Comparison of ENCODE assay signal across 23 cellular contexts in genomic region chr13:113267642-113268405, GRCh38. TPM values are rescaled to one million over a fixed set of nuclear protein-coding genes. Genes with fewer than 3 reads are reported as not detected.
A peak's percentile ranks its signal among the peaks of the same experiment; 100 is the strongest.
DNase-seq lines count a peak whose midpoint lies in the region; ATAC-seq, FAIRE-seq and TF ChIP-seq lines count a peak whose summit lies in the region.
"Had no signal": no experiment of that assay in that cellular context is flagged by ENCODE, and none has a peak within 500 bp of the region (broad histone marks: within the 10 kb centered on the region; RNA-seq: fewer than 3 reads in every experiment).

No MANE protein-coding gene starts in this region.

- H2BK12ac ChIP-seq in H1 (ENCODE audit: low read depth, low read length) (no peak overlapping the region; the same call in 1 of the 2 replicates), neuronal stem cell (ENCODE audit: low read length) (no peak overlapping the region)

- no peak overlapping the region for H3K27ac ChIP-seq in H1 (ENCODE audit: low read depth, low read length)
- no peak overlapping the region for H3K27ac ChIP-seq in neuronal stem cell (replicated peaks; ENCODE audit: low read length)
- H3K27ac ChIP-seq in PC-9: no peak overlapping the region
- H3K27ac ChIP-seq: ascending aorta, C4-2B, dorsolateral prefrontal cortex, heart right ventricle, Peyer's patch, stomach had no signal

- TF ChIP-seq RAD21 in H1 (IDR thresholded peaks at IDR 0.05 in 1 of 2, conservative IDR thresholded peaks at IDR 0.05 in 1 of 2; ENCODE audit: low read depth in 2 of 2, low read length in 2 of 2): no peak

- no peak overlapping the region for H4K8ac ChIP-seq in H1 (ENCODE audit: extremely low read depth, insufficient read depth, low read length)
- no peak overlapping the region for H4K8ac ChIP-seq in neuronal stem cell (ENCODE audit: low read depth, low read length)

- H3K4me1 ChIP-seq in H1 (replicated peaks in 1 of 4; ENCODE audit: control insufficient read depth in 3 of 4, insufficient read depth in 4 of 4, low read length in 3 of 4): no peaks in the 10 kb centered on the region
- no peaks in the 10 kb centered on the region for H3K4me1 ChIP-seq in neuronal stem cell (ENCODE audit: control insufficient read depth in 2 of 2, insufficient read depth in 1 of 2, low read depth in 1 of 2, low read length in 2 of 2)
- no peaks in the 10 kb centered on the region for H3K4me1 ChIP-seq in PC-9 (replicated peaks; ENCODE audit: insufficient read depth)
- H3K4me1 ChIP-seq: ascending aorta, HAP-1, Peyer's patch, stomach had no signal

- H3K23ac ChIP-seq in H1 (ENCODE audit: insufficient read length) (no peak overlapping the region), neuronal stem cell (ENCODE audit: low read depth, low read length, poor library complexity) (peak overlapping the region; percentile 37)

- H4K5ac ChIP-seq in H1 (ENCODE audit: insufficient read length, low read depth, low read length): no peak overlapping the region

- no peak overlapping the region for H3K14ac ChIP-seq in H1 (ENCODE audit: insufficient read length)
- H3K14ac ChIP-seq in neuronal stem cell (ENCODE audit: low read length): peak overlapping the region; percentile 40

- H3K9me2 ChIP-seq in PC-9 (ENCODE audit: insufficient read depth): no peaks in the 10 kb centered on the region

- CTCF ChIA-PET in H1 (lab: Charles Lee; ENCODE audit: partially characterized antibody): interaction anchor here (0.6 to 2.0 kb wide), 6 partner anchors 10 to 203 kb away, joined by 3 to 6 read pairs (median 4); partner anchors contain the start of gene ADPRHL1
- CTCF ChIA-PET in PC-9 (lab: Charles Lee): interaction anchor here (0.6 kb wide), 1 partner anchor 26 kb away, joined by 10 read pairs; no protein-coding TSS in a partner anchor
- CTCF ChIA-PET in activated CD8-positive, alpha-beta T cell treated with anti-CD3 and anti-CD28 coated beads, Interleukin-2, amount 10 ng/mL, durations not matched to agents 7 days and 5 days (lab: Charles Lee): no interaction called here

- no peak for DNase-seq in Right ventricle myocardium superior
- no peak for DNase-seq in cardiac septum (ENCODE audit: low spot score)
- no peak for DNase-seq in H1 (ENCODE audit: low read depth in 1 of 2, low spot score in 2 of 2)
- DNase-seq in neuronal stem cell (ENCODE audit: low spot score): no peak
- no peak for DNase-seq in PC-9
- DNase-seq in activated CD8-positive, alpha-beta T cell treated with anti-CD3 and anti-CD28 coated beads, Interleukin-2, amount 10 ng/mL, durations not matched to agents 7 days and 5 days: no peak
- DNase-seq: activated CD4-positive, alpha-beta T cell treated with anti-CD3 and anti-CD28 coated beads, Interleukin-2, amount 10 ng/mL, durations not matched to agents 7 days and 5 days; central memory CD4-positive, alpha-beta T cell; dorsolateral prefrontal cortex; heart right ventricle; immature natural killer cell; NCI-H1417 treated with DMSO at 0.1 percent for 48 hours; NCI-H524; NK-92 treated with Interleukin-12 subunit alpha and Interleukin-12 subunit beta, amount 100 ng/mL, for 24 hours; Peyer's patch; stimulated activated CD4-positive, alpha-beta T cell treated with anti-CD3 and anti-CD28 coated beads, Interleukin-2, amount 100 ng/mL, for 24 hours; stomach had no signal

- H3K4me1 Mint-ChIP-seq in activated CD8-positive, alpha-beta T cell treated with anti-CD3 and anti-CD28 coated beads, Interleukin-2, amount 10 ng/mL, durations not matched to agents 7 days and 5 days (ENCODE audit: low read depth): no peaks in the 10 kb centered on the region
- H3K4me1 Mint-ChIP-seq: activated CD4-positive, alpha-beta T cell treated with anti-CD3 and anti-CD28 coated beads, Interleukin-2, amount 10 ng/mL, durations not matched to agents 7 days and 5 days; nephron had no signal

- H4K20me1 ChIP-seq in H1 (replicated peaks in 1 of 2; ENCODE audit: control insufficient read depth in 1 of 2, insufficient read depth in 2 of 2, low read length in 2 of 2) (peaks cover 0 to 3% of the 10 kb centered on the region in 2 experiments), PC-9 (ENCODE audit: insufficient read depth) (no peaks in the 10 kb centered on the region; the same call in 1 of the 2 replicates)

- H3K79me1 ChIP-seq in H1 (ENCODE audit: low read depth, low read length): no peaks in the 10 kb centered on the region; the same call in 1 of the 2 replicates
- H3K79me1 ChIP-seq in neuronal stem cell (ENCODE audit: low read depth, low read length): no peaks in the 10 kb centered on the region

- H3K4ac ChIP-seq in H1 (replicated peaks; ENCODE audit: insufficient read length, low read depth, low read length) (no peak overlapping the region), neuronal stem cell (ENCODE audit: low read length) (no peak overlapping the region)

- no peak overlapping the region for H4K91ac ChIP-seq in H1 (replicated peaks; ENCODE audit: insufficient read length, low read length)
- no peak overlapping the region for H4K91ac ChIP-seq in neuronal stem cell (ENCODE audit: low read depth, low read length, poor library complexity)

- no peak overlapping the region for H2AFZ ChIP-seq in H1 (ENCODE audit: low read length)
- no peak overlapping the region for H2AFZ ChIP-seq in neuronal stem cell (ENCODE audit: low read length)
- H2AFZ ChIP-seq in PC-9: no peak overlapping the region

- TF ChIP-seq POLR2A in H1 (IDR thresholded peaks at IDR 0.05; ENCODE audit: control extremely low read depth in 1 of 2, low read depth in 2 of 2, low read length in 2 of 2): no peak

- no peak for TF ChIP-seq EP300 in H1 (IDR thresholded peaks at IDR 0.05; ENCODE audit: borderline replicate concordance in 1 of 2, low read depth in 2 of 2, low read length in 2 of 2)

- H3K27me3 Mint-ChIP-seq in activated CD8-positive, alpha-beta T cell treated with anti-CD3 and anti-CD28 coated beads, Interleukin-2, amount 10 ng/mL, durations not matched to agents 7 days and 5 days (ENCODE audit: low read depth): no peaks in the 10 kb centered on the region
- H3K27me3 Mint-ChIP-seq: activated CD4-positive, alpha-beta T cell treated with anti-CD3 and anti-CD28 coated beads, Interleukin-2, amount 10 ng/mL, durations not matched to agents 7 days and 5 days; type B pancreatic cell had no signal

- H3K9me3 Mint-ChIP-seq in activated CD8-positive, alpha-beta T cell treated with anti-CD3 and anti-CD28 coated beads, Interleukin-2, amount 10 ng/mL, durations not matched to agents 7 days and 5 days (ENCODE audit: insufficient read depth): no peaks in the 10 kb centered on the region
- H3K9me3 Mint-ChIP-seq: activated CD4-positive, alpha-beta T cell treated with anti-CD3 and anti-CD28 coated beads, Interleukin-2, amount 10 ng/mL, durations not matched to agents 7 days and 5 days; immature natural killer cell; nephron; type B pancreatic cell had no signal

- H2AK5ac ChIP-seq in H1 (ENCODE audit: low read depth, low read length) (peak overlapping the region; percentile 39; the same call in 1 of the 2 replicates), neuronal stem cell (ENCODE audit: low read depth, low read length) (no peak overlapping the region)

- H3K18ac ChIP-seq in H1 (ENCODE audit: extremely low read depth, low read length): no peak overlapping the region
- no peak overlapping the region for H3K18ac ChIP-seq in neuronal stem cell (ENCODE audit: low read length)

- POLR2A ChIA-PET in H1 (lab: Charles Lee; ENCODE audit: partially characterized antibody): interaction anchor here (0.6 kb wide), 1 partner anchor 259 kb away, joined by 3 read pairs; no protein-coding TSS in a partner anchor
- POLR2A ChIA-PET in PC-9 (lab: Charles Lee; ENCODE audit: unreplicated experiment): no interaction called here
- POLR2A ChIA-PET in activated CD8-positive, alpha-beta T cell treated with anti-CD3 and anti-CD28 coated beads, Interleukin-2, amount 10 ng/mL, durations not matched to agents 7 days and 5 days (lab: Charles Lee): interaction anchor here (0.6 kb wide), 1 partner anchor 108 kb away, joined by 3 read pairs; no protein-coding TSS in a partner anchor

- H2BK15ac ChIP-seq in H1 (ENCODE audit: low read length) (no peak overlapping the region), neuronal stem cell (ENCODE audit: low read length) (no peak overlapping the region)

- no peak overlapping the region for H3K27ac Mint-ChIP-seq in activated CD8-positive, alpha-beta T cell treated with anti-CD3 and anti-CD28 coated beads, Interleukin-2, amount 10 ng/mL, durations not matched to agents 7 days and 5 days
- H3K27ac Mint-ChIP-seq: activated CD4-positive, alpha-beta T cell treated with anti-CD3 and anti-CD28 coated beads, Interleukin-2, amount 10 ng/mL, durations not matched to agents 7 days and 5 days; nephron; type B pancreatic cell had no signal

- H3K23me2 ChIP-seq in H1 (ENCODE audit: low read depth, low read length): no peaks in the 10 kb centered on the region

- H3K9me3 ChIP-seq in H1 (ENCODE audit: insufficient read depth in 2 of 2, low read depth in 1 of 2, low read length in 1 of 2) (no peaks in the 10 kb centered on the region), neuronal stem cell (replicated peaks in 1 of 2; ENCODE audit: control insufficient read depth in 2 of 2, insufficient read depth in 1 of 2, low read depth in 1 of 2, low read length in 2 of 2) (no peaks in the 10 kb centered on the region), PC-9 (ENCODE audit: insufficient read depth, low read depth) (no peaks in the 10 kb centered on the region)
- H3K9me3 ChIP-seq: ascending aorta, HAP-1, heart right ventricle, Peyer's patch, stomach had no signal

- peak; percentile 13 to 33 (median 13); a peak in 3 of 4 replicates for TF ChIP-seq CTCF in H1 (IDR thresholded peaks at IDR 0.05; ENCODE audit: control extremely low read depth in 1 of 3, insufficient read depth in 1 of 3, low read depth in 1 of 3, low read length in 3 of 3)
- no peak for TF ChIP-seq CTCF in PC-9 (conservative IDR thresholded peaks at IDR 0.05)

- no peak overlapping the region for H2BK5ac ChIP-seq in H1 (ENCODE audit: low read depth, low read length)
- no peak overlapping the region for H2BK5ac ChIP-seq in neuronal stem cell (ENCODE audit: low read length)

- no peak overlapping the region for H3K4me3 Mint-ChIP-seq in activated CD8-positive, alpha-beta T cell treated with anti-CD3 and anti-CD28 coated beads, Interleukin-2, amount 10 ng/mL, durations not matched to agents 7 days and 5 days
- H3K4me3 Mint-ChIP-seq: activated CD4-positive, alpha-beta T cell treated with anti-CD3 and anti-CD28 coated beads, Interleukin-2, amount 10 ng/mL, durations not matched to agents 7 days and 5 days; immature natural killer cell; nephron; type B pancreatic cell had no signal

- BruUV-seq in PC-9 (replicated peaks; lab: Mats Ljungman, UMichigan): no TSS peak

- H3K36me3 ChIP-seq in H1 (ENCODE audit: control insufficient read depth in 2 of 4, insufficient read depth in 4 of 4, low read length in 3 of 4) (peaks cover 2 to 9% (median 8%) of the 10 kb centered on the region in 4 experiments; a peak in 4 of 8 replicates), neuronal stem cell (replicated peaks in 1 of 2; ENCODE audit: control insufficient read depth in 2 of 2, insufficient read depth in 2 of 2, low read length in 2 of 2) (peaks cover 8 to 58% of the 10 kb centered on the region in 2 donors), PC-9 (ENCODE audit: low read depth) (0 out of 2 replicates have a peak, but pooled peaks cover 9% of the 10 kb centered on the region)

- no peak overlapping the region for H3K4me2 ChIP-seq in H1 (ENCODE audit: insufficient read depth in 1 of 2, low read depth in 2 of 2, low read length in 2 of 2)
- no peak overlapping the region for H3K4me2 ChIP-seq in neuronal stem cell (ENCODE audit: insufficient read depth, low read length, poor library complexity, severe bottlenecking)
- no peak overlapping the region for H3K4me2 ChIP-seq in PC-9

- no peak for FAIRE-seq in H1 (lab: Jason Lieb, UNC)

- intact Hi-C loops in Right ventricle myocardium superior (cut with DNase I): no loop called here
- intact Hi-C loops in cardiac septum (cut with DNase I): no loop called here
- intact Hi-C loops in PC-9 (cut with micrococcal nuclease; ENCODE audit: unreplicated experiment): no loop called here

- no peak overlapping the region for H3K56ac ChIP-seq in H1 (replicated peaks; ENCODE audit: insufficient read length, low read depth, low read length)

- H3F3A ChIP-seq in PC-9 (ENCODE audit: insufficient read depth, low read depth): peaks cover 7% of the 10 kb centered on the region; the same call in 1 of the 2 replicates

- H3K79me2 ChIP-seq in H1 (ENCODE audit: control insufficient read depth in 1 of 2, insufficient read depth in 2 of 2, low read length in 2 of 2): no peaks in the 10 kb centered on the region
- H3K79me2 ChIP-seq in PC-9 (ENCODE audit: low read depth): no peaks in the 10 kb centered on the region

- peaks cover 18% of the 10 kb centered on the region for H3K36me3 Mint-ChIP-seq in activated CD8-positive, alpha-beta T cell treated with anti-CD3 and anti-CD28 coated beads, Interleukin-2, amount 10 ng/mL, durations not matched to agents 7 days and 5 days (ENCODE audit: low read depth)

- no peak overlapping the region for H2BK120ac ChIP-seq in H1 (replicated peaks; ENCODE audit: low read depth, low read length)
- H2BK120ac ChIP-seq in neuronal stem cell (ENCODE audit: low read depth, low read length): no peak overlapping the region

- WGBS in H1 (ENCODE audit: extremely low coverage in 1 of 2, insufficient coverage in 1 of 2, insufficient read length in 1 of 2, insufficient replicate concordance in 2 of 2, low coverage in 1 of 2, low lambda C conversion rate in 2 of 2, missing lambda C conversion rate in 1 of 2), 2 experiments: 92% methylated on average over 20 of the region's 20 CpGs; no CpG with 5 or more reads in 1 of the 2 experiments
- no CpG with 5 or more reads among the region's 20 CpGs for WGBS in neuronal stem cell (ENCODE audit: extremely low coverage in 2 of 2, insufficient read length in 2 of 2, insufficient replicate concordance in 1 of 2), 2 donors

- H3K9ac ChIP-seq in H1 (replicated peaks in 1 of 4; ENCODE audit: extremely low read depth in 1 of 4, low read depth in 3 of 4, low read length in 3 of 4) (no peak overlapping the region), neuronal stem cell (ENCODE audit: low read depth, low read length, poor library complexity) (no peak overlapping the region)

- ATAC-seq in Right ventricle myocardium superior (ENCODE audit: poor library complexity): peak; percentile 26
- no peak for ATAC-seq in GM19035 (IDR thresholded peaks at IDR 0.05; ENCODE audit: unreplicated experiment)
- no peak for ATAC-seq in activated CD8-positive, alpha-beta T cell treated with anti-CD3 and anti-CD28 coated beads, Interleukin-2, amount 10 ng/mL, durations not matched to agents 7 days and 5 days

- H3K27me3 ChIP-seq in H1 (replicated peaks in 1 of 4; ENCODE audit: control insufficient read depth in 3 of 4, extremely low read depth in 1 of 4, insufficient read depth in 3 of 4, low read length in 3 of 4): no peaks in the 10 kb centered on the region
- H3K27me3 ChIP-seq in neuronal stem cell (ENCODE audit: control insufficient read depth in 3 of 3, insufficient read depth in 3 of 3, low read depth in 1 of 3, low read length in 3 of 3): no peaks in the 10 kb centered on the region
- no peaks in the 10 kb centered on the region for H3K27me3 ChIP-seq in PC-9 (ENCODE audit: insufficient read depth, low read depth)
- H3K27me3 ChIP-seq: ascending aorta, dorsolateral prefrontal cortex, heart right ventricle, Peyer's patch, stomach had no signal

- no peak overlapping the region for H2BK20ac ChIP-seq in H1 (ENCODE audit: low read length)

- no peak overlapping the region for H3K4me3 ChIP-seq in H1 (ENCODE audit: extremely low read depth in 1 of 4, insufficient read depth in 2 of 4, low read depth in 3 of 4, low read length in 4 of 4)
- peak overlapping the region in 1 of 2 donors; percentile 65 for H3K4me3 ChIP-seq in neuronal stem cell (ENCODE audit: low read length in 2 of 2)
- no peak overlapping the region for H3K4me3 ChIP-seq in PC-9
- H3K4me3 ChIP-seq: ascending aorta, dorsolateral prefrontal cortex, HAP-1, heart right ventricle, Peyer's patch, stomach had no signal

RNA-seq across cellular contexts. Expression of gene LAMP1, which starts 29.2 kb away (rescaled TPM):
- total RNA-seq in Right ventricle myocardium superior (89.6 TPM), cardiac septum (91.4 TPM), PC-9 (2021) (186 and 263 TPM in 2 replicates)
- 140 and 146 TPM in 2 replicates for total RNA-seq in H1 (2021; fragmentation: NEBNext Ultra II Directional; extraction: Animal tissue kit (Norgen Biotek cat#: 25700))
- polyA plus RNA-seq in H1 (2011; rRNA removed): 97.6 and 99.5 TPM in 2 replicates
- polyA plus RNA-seq in H1 (2011; cell fraction: cytosol; rRNA removed): 73.9 TPM
- polyA plus RNA-seq in H1 (2011; cell fraction: nucleus; rRNA removed): 105 TPM
- polyA plus RNA-seq in H1 (2012, experiment 1 of 2): 153 to 170 TPM (median 160 TPM) in 4 replicates
- 111 TPM for polyA plus RNA-seq in H1 (2012, experiment 2 of 2)
- polyA plus RNA-seq in H1 (2013, experiment 1 of 2): 196 TPM
- polyA plus RNA-seq in H1 (2013, experiment 2 of 2): 198 TPM
- polyA minus RNA-seq in H1 (2011; rRNA and poly(A)+ RNA removed): 68.6 and 75.6 TPM in 2 replicates
- 80.5 TPM for polyA minus RNA-seq in H1 (2011; cell fraction: cytosol; rRNA and poly(A)+ RNA removed)
- 36.3 TPM for polyA minus RNA-seq in H1 (2011; cell fraction: nucleus; rRNA and poly(A)+ RNA removed)
- polyA plus RNA-seq in neuronal stem cell (2013, experiment 1 of 2): 43.5 TPM
- polyA plus RNA-seq in neuronal stem cell (2013, experiment 2 of 2): 44.0 TPM
- 10 to 100 TPM; 81.1 TPM for total RNA-seq in activated CD8-positive, alpha-beta T cell treated with anti-CD3 and anti-CD28 coated beads, Interleukin-2, amount 10 ng/mL, durations not matched to agents 7 days and 5 days

RNA-seq across cellular contexts. Expression of gene CUL4A, which starts 58.4 kb away (rescaled TPM):
- total RNA-seq in Right ventricle myocardium superior (141 TPM), cardiac septum (92.5 TPM), PC-9 (2021) (90.8 and 91.0 TPM in 2 replicates)
- total RNA-seq in H1 (2021; fragmentation: NEBNext Ultra II Directional; extraction: Animal tissue kit (Norgen Biotek cat#: 25700)): 99.3 and 101 TPM in 2 replicates
- 54.7 and 75.1 TPM in 2 replicates for polyA plus RNA-seq in H1 (2011; rRNA removed)
- 59.7 TPM for polyA plus RNA-seq in H1 (2011; cell fraction: cytosol; rRNA removed)
- polyA plus RNA-seq in H1 (2011; cell fraction: nucleus; rRNA removed): 109 TPM
- 75.0 to 86.5 TPM (median 78.8 TPM) in 4 replicates for polyA plus RNA-seq in H1 (2012, experiment 1 of 2)
- polyA plus RNA-seq in H1 (2012, experiment 2 of 2): 36.5 TPM
- 51.4 TPM for polyA plus RNA-seq in H1 (2013, experiment 1 of 2)
- polyA plus RNA-seq in H1 (2013, experiment 2 of 2): 51.4 TPM
- 85.1 and 87.1 TPM in 2 replicates for polyA minus RNA-seq in H1 (2011; rRNA and poly(A)+ RNA removed)
- polyA minus RNA-seq in H1 (2011; cell fraction: cytosol; rRNA and poly(A)+ RNA removed): 41.0 TPM
- polyA minus RNA-seq in H1 (2011; cell fraction: nucleus; rRNA and poly(A)+ RNA removed): 91.3 TPM
- 40.2 TPM for polyA plus RNA-seq in neuronal stem cell (2013, experiment 1 of 2)
- polyA plus RNA-seq in neuronal stem cell (2013, experiment 2 of 2): 39.4 TPM
- 10 to 100 TPM; 65.9 to 70.5 TPM for total RNA-seq in activated CD8-positive, alpha-beta T cell treated with anti-CD3 and anti-CD28 coated beads, Interleukin-2, amount 10 ng/mL, durations not matched to agents 7 days and 5 days

RNA-seq across cellular contexts. Expression of gene PCID2, which starts 59.4 kb away (rescaled TPM):
- total RNA-seq in Right ventricle myocardium superior (54.4 TPM), cardiac septum (47.8 TPM), PC-9 (2021) (48.3 and 71.8 TPM in 2 replicates)
- 72.8 and 75.1 TPM in 2 replicates for total RNA-seq in H1 (2021; fragmentation: NEBNext Ultra II Directional; extraction: Animal tissue kit (Norgen Biotek cat#: 25700))
- 53.8 and 72.4 TPM in 2 replicates for polyA plus RNA-seq in H1 (2011; rRNA removed)
- polyA plus RNA-seq in H1 (2011; cell fraction: cytosol; rRNA removed): 93.3 TPM
- 68.1 TPM for polyA plus RNA-seq in H1 (2011; cell fraction: nucleus; rRNA removed)
- polyA plus RNA-seq in H1 (2012, experiment 1 of 2): 64.7 to 89.2 TPM (median 76.4 TPM) in 4 replicates
- polyA plus RNA-seq in H1 (2012, experiment 2 of 2): 14.9 TPM
- 55.6 TPM for polyA plus RNA-seq in H1 (2013, experiment 1 of 2)
- polyA plus RNA-seq in H1 (2013, experiment 2 of 2): 51.0 TPM
- polyA minus RNA-seq in H1 (2011; rRNA and poly(A)+ RNA removed): 82.6 and 138 TPM in 2 replicates
- 46.4 TPM for polyA minus RNA-seq in H1 (2011; cell fraction: cytosol; rRNA and poly(A)+ RNA removed)
- 79.3 TPM for polyA minus RNA-seq in H1 (2011; cell fraction: nucleus; rRNA and poly(A)+ RNA removed)
- 58.8 TPM for polyA plus RNA-seq in neuronal stem cell (2013, experiment 1 of 2)
- 60.1 TPM for polyA plus RNA-seq in neuronal stem cell (2013, experiment 2 of 2)
- 10 to 100 TPM; 49.3 to 52.4 TPM for total RNA-seq in activated CD8-positive, alpha-beta T cell treated with anti-CD3 and anti-CD28 coated beads, Interleukin-2, amount 10 ng/mL, durations not matched to agents 7 days and 5 days
